ENCODE assay signal across 8 cellular contexts in genomic region chr16:30122621-30123160, GRCh38. TPM values are rescaled to one million over a fixed set of nuclear protein-coding genes. Genes with fewer than 3 reads are reported as not detected.
DNase-seq lines count a peak whose midpoint lies in the region; ATAC-seq and TF ChIP-seq lines count a peak whose summit lies in the region.

No MANE protein-coding gene starts in this region.

- peak overlapping the region; percentile 86 for H3K4me3 Mint-ChIP-seq in activated CD8-positive, alpha-beta T cell treated with anti-CD3 and anti-CD28 coated beads, Interleukin-2, amount 10 ng/mL, durations not matched to agents 7 days and 5 days

- peak overlapping the region; percentile 83 for H3K27ac Mint-ChIP-seq in activated CD8-positive, alpha-beta T cell treated with anti-CD3 and anti-CD28 coated beads, Interleukin-2, amount 10 ng/mL, durations not matched to agents 7 days and 5 days

- H3K4me3 ChIP-seq in AG04450 (ENCODE audit: low read depth, low read length) (peak overlapping the region; percentile 82), HFF-Myc (replicated peaks; ENCODE audit: low read depth, low read length) (peak overlapping the region; percentile 74), parathyroid adenoma (ENCODE audit: low read depth, low read length) (peak overlapping the region; percentile 91)

- DNase-seq in AG04450 (ENCODE audit: low read depth, low spot score) = no peak
- DNase-seq in HFF-Myc (ENCODE audit: extremely low read depth, low read depth) = no peak
- peak; percentile 37 for DNase-seq in activated CD8-positive, alpha-beta T cell treated with anti-CD3 and anti-CD28 coated beads, Interleukin-2, amount 10 ng/mL, durations not matched to agents 7 days and 5 days
- peak; percentile 33 for DNase-seq in globus pallidus (ENCODE audit: low spot score)
- DNase-seq in putamen (ENCODE audit: low spot score) = no peak

- H3K79me2 ChIP-seq in parathyroid adenoma = no peaks in the 10 kb centered on the region

- H3K27me3 ChIP-seq in AG04450 (ENCODE audit: control insufficient read depth, insufficient read depth, low read length) (no peaks in the 10 kb centered on the region), parathyroid adenoma (ENCODE audit: control insufficient read depth, insufficient read depth, low read length) (no peaks in the 10 kb centered on the region)

- TF ChIP-seq CTCF in AG04450 (IDR thresholded peaks at IDR 0.05; ENCODE audit: low read depth, low read length) (no peak), HFF-Myc (IDR thresholded peaks at IDR 0.05; ENCODE audit: low read depth, low read length, missing control alignments) (no peak), parathyroid adenoma (IDR thresholded peaks at IDR 0.05) (no peak)

- peak; percentile 40 for ATAC-seq in activated CD8-positive, alpha-beta T cell treated with anti-CD3 and anti-CD28 coated beads, Interleukin-2, amount 10 ng/mL, durations not matched to agents 7 days and 5 days
- ATAC-seq in HG03469 (IDR thresholded peaks at IDR 0.05; ENCODE audit: unreplicated experiment) = no peak
- ATAC-seq in HG03175 (IDR thresholded peaks at IDR 0.05; ENCODE audit: unreplicated experiment) = no peak

- no peaks in the 10 kb centered on the region for H3K9me3 ChIP-seq in AG04450 (ENCODE audit: control insufficient read depth, insufficient read depth, low read length)
- no peaks in the 10 kb centered on the region for H3K9me3 ChIP-seq in parathyroid adenoma (ENCODE audit: control insufficient read depth, low read length)

- no peak overlapping the region for H3K27ac ChIP-seq in AG04450 (ENCODE audit: low read depth, low read length)
- peak overlapping the region; percentile 69 for H3K27ac ChIP-seq in parathyroid adenoma

- H2AFZ ChIP-seq in parathyroid adenoma = peak overlapping the region; percentile 95

- H3K4me1 ChIP-seq in parathyroid adenoma = peaks cover 10% of the 10 kb centered on the region

- H3K9me3 Mint-ChIP-seq in activated CD8-positive, alpha-beta T cell treated with anti-CD3 and anti-CD28 coated beads, Interleukin-2, amount 10 ng/mL, durations not matched to agents 7 days and 5 days (ENCODE audit: insufficient read depth) = no peaks in the 10 kb centered on the region

- POLR2A ChIA-PET in AG04450 (lab: Yijun Ruan, JAX) = interaction anchor here (1.8 kb wide), 1 partner anchor 57 kb away, joined by 8 read pairs; the partner anchor contains the start of gene ALDOA
- POLR2A ChIA-PET in activated CD8-positive, alpha-beta T cell treated with anti-CD3 and anti-CD28 coated beads, Interleukin-2, amount 10 ng/mL, durations not matched to agents 7 days and 5 days (lab: Charles Lee) = interaction anchor here (3.0 kb wide), 1 partner anchor 62 kb away, joined by 23 read pairs; the partner anchor contains the start of gene CORO1A

- peak overlapping the region; percentile 64 for H3K9ac ChIP-seq in parathyroid adenoma

- CTCF ChIA-PET in AG04450 (lab: Charles Lee) = no interaction called here
- CTCF ChIA-PET in activated CD8-positive, alpha-beta T cell treated with anti-CD3 and anti-CD28 coated beads, Interleukin-2, amount 10 ng/mL, durations not matched to agents 7 days and 5 days (lab: Charles Lee) = no interaction called here

- H3K27me3 Mint-ChIP-seq in activated CD8-positive, alpha-beta T cell treated with anti-CD3 and anti-CD28 coated beads, Interleukin-2, amount 10 ng/mL, durations not matched to agents 7 days and 5 days (ENCODE audit: low read depth) = no peaks in the 10 kb centered on the region

- peak overlapping the region; percentile 97 for H3K4me2 ChIP-seq in parathyroid adenoma (ENCODE audit: low read length)

- peaks cover 36% of the 10 kb centered on the region for H3K4me1 Mint-ChIP-seq in activated CD8-positive, alpha-beta T cell treated with anti-CD3 and anti-CD28 coated beads, Interleukin-2, amount 10 ng/mL, durations not matched to agents 7 days and 5 days (ENCODE audit: low read depth)

- H3K36me3 Mint-ChIP-seq in activated CD8-positive, alpha-beta T cell treated with anti-CD3 and anti-CD28 coated beads, Interleukin-2, amount 10 ng/mL, durations not matched to agents 7 days and 5 days (ENCODE audit: low read depth) = peaks cover 18% of the 10 kb centered on the region

- H3K36me3 ChIP-seq in parathyroid adenoma (ENCODE audit: control insufficient read depth, insufficient read depth, low read length) = no peaks in the 10 kb centered on the region

RNA-seq across cellular contexts. Expression of gene MAPK3, which starts 0.3 kb away (rescaled TPM):
- polyA plus RNA-seq in AG04450 (2011; rRNA removed) = 82.5 and 91.7 TPM in 2 replicates
- polyA minus RNA-seq in AG04450 (2011; rRNA and poly(A)+ RNA removed) = 38.0 and 60.8 TPM in 2 replicates
- total RNA-seq in activated CD8-positive, alpha-beta T cell treated with anti-CD3 and anti-CD28 coated beads, Interleukin-2, amount 10 ng/mL, durations not matched to agents 7 days and 5 days = 10 to 100 TPM; 83.5 to 93.7 TPM

RNA-seq across cellular contexts. Expression of gene GDPD3, which starts 9.4 kb away (rescaled TPM):
- polyA plus RNA-seq in AG04450 (2011; rRNA removed) = 1.2 and 1.9 TPM in 2 replicates
- polyA minus RNA-seq in AG04450 (2011; rRNA and poly(A)+ RNA removed) = 0.60 and 2.0 TPM in 2 replicates
- total RNA-seq in activated CD8-positive, alpha-beta T cell treated with anti-CD3 and anti-CD28 coated beads, Interleukin-2, amount 10 ng/mL, durations not matched to agents 7 days and 5 days = 10 to 100 TPM; 10.5 to 12.6 TPM

RNA-seq across cellular contexts. Expression of gene YPEL3, which starts 26.7 kb away (rescaled TPM):
- 15.6 and 23.1 TPM in 2 replicates for polyA plus RNA-seq in AG04450 (2011; rRNA removed)
- polyA minus RNA-seq in AG04450 (2011; rRNA and poly(A)+ RNA removed) = 7.0 and 9.8 TPM in 2 replicates
- total RNA-seq in activated CD8-positive, alpha-beta T cell treated with anti-CD3 and anti-CD28 coated beads, Interleukin-2, amount 10 ng/mL, durations not matched to agents 7 days and 5 days = 10 to 100 TPM; 29.4 to 34.5 TPM

RNA-seq across cellular contexts. Expression of gene TBX6, which starts 31.0 kb away (rescaled TPM):
- polyA plus RNA-seq in AG04450 (2011; rRNA removed) = not detected in 2 replicates
- not detected in 2 replicates for polyA minus RNA-seq in AG04450 (2011; rRNA and poly(A)+ RNA removed)
- 1 to 10 TPM; 1.3 TPM for total RNA-seq in activated CD8-positive, alpha-beta T cell treated with anti-CD3 and anti-CD28 coated beads, Interleukin-2, amount 10 ng/mL, durations not matched to agents 7 days and 5 days

RNA-seq across cellular contexts. Expression of gene PPP4C, which starts 46.9 kb away (rescaled TPM):
- 112 and 140 TPM in 2 replicates for polyA plus RNA-seq in AG04450 (2011; rRNA removed)
- 325 and 433 TPM in 2 replicates for polyA minus RNA-seq in AG04450 (2011; rRNA and poly(A)+ RNA removed)
- total RNA-seq in activated CD8-positive, alpha-beta T cell treated with anti-CD3 and anti-CD28 coated beads, Interleukin-2, amount 10 ng/mL, durations not matched to agents 7 days and 5 days = 100 to 1,000 TPM; 157 TPM

Comparison
In these comparisons a context has a peak if more than half of its experiments do, and no peak if none do; other contexts are left out.
1. DNase-seq: peak in activated CD8-positive, alpha-beta T cell treated with anti-CD3 and anti-CD28 coated beads, Interleukin-2, amount 10 ng/mL, durations not matched to agents 7 days and 5 days (single experiment) and globus pallidus (single experiment); none in AG04450 (single experiment), HFF-Myc (single experiment) and putamen (single experiment).
2. Peak in every context shown above with its lines, with median percentiles within 50 percentile points of each other: H3K4me3 ChIP-seq.